ENCODE assay signal across 9 cellular contexts in the genomic region with DNA sequence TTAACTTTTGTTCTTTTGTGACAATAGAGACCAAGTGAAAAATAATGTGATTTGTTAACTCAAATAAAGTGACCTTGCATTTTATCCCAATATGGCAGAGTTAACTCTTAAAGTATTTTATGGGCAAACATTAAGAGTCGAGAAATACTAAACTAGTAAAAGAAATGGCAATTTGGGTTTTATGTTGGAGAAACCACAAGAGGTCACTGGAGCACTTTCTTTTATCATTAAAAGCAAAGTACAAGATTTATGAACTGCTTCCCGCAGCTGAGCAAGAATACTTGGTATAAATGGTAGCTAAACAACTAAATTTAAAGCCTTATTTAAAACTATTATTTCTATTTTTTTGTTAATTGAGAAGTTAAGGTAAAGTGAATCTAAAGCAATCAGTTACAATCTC. TPM values are rescaled to one million over a fixed set of nuclear protein-coding genes. Genes with fewer than 3 reads are reported as not detected.
DNase-seq lines count a peak whose midpoint lies in the region; ATAC-seq and TF ChIP-seq lines count a peak whose summit lies in the region.
"Had no signal": no experiment of that assay in that cellular context is flagged by ENCODE, and none has a peak within 500 bp of the region (broad histone marks: within the 10 kb centered on the region; RNA-seq: fewer than 3 reads in every experiment).

No MANE protein-coding gene starts in this region.

- no peak overlapping the region for H3K27ac Mint-ChIP-seq in CD4-positive, alpha-beta T cell

- no peaks in the 10 kb centered on the region for H3K27me3 ChIP-seq in CD4-positive, alpha-beta T cell (ENCODE audit: control insufficient read depth, insufficient read depth, low read length)
- no peaks in the 10 kb centered on the region for H3K27me3 ChIP-seq in body of pancreas
- H3K27me3 ChIP-seq in mesendoderm (ENCODE audit: insufficient read depth, low read length, poor library complexity), result no peaks in the 10 kb centered on the region
- H3K27me3 ChIP-seq: SJSA1 had no signal

- no peaks in the 10 kb centered on the region for H3K9me3 ChIP-seq in CD4-positive, alpha-beta T cell (ENCODE audit: control insufficient read depth, low read length)
- H3K9me3 ChIP-seq in body of pancreas, result no peaks in the 10 kb centered on the region
- H3K9me3 ChIP-seq: SJSA1 had no signal

- H3K27me3 Mint-ChIP-seq in CD4-positive, alpha-beta T cell, result no peaks in the 10 kb centered on the region

- no peak overlapping the region for H2BK120ac ChIP-seq in mesendoderm (ENCODE audit: low read depth, low read length)

- no peak overlapping the region for H4K8ac ChIP-seq in mesendoderm (ENCODE audit: low read depth, low read length)

- no peak for ATAC-seq in CD4-positive, alpha-beta T cell (ENCODE audit: poor library complexity)
- no peak for ATAC-seq in body of pancreas
- no peak for ATAC-seq in HG03159 (IDR thresholded peaks at IDR 0.05; ENCODE audit: unreplicated experiment)
- no peak for ATAC-seq in GM18861 (IDR thresholded peaks at IDR 0.05; ENCODE audit: unreplicated experiment)

- H3K4ac ChIP-seq in mesendoderm (ENCODE audit: low read depth, low read length), result no peak overlapping the region

- intact Hi-C loops in CD4-positive, alpha-beta T cell (cut with DNase I, micrococcal nuclease), result no loop called here
- intact Hi-C loops in body of pancreas (cut with DNase I), result no loop called here

- H2BK5ac ChIP-seq in mesendoderm (ENCODE audit: low read length), result no peak overlapping the region

- H3K56ac ChIP-seq in mesendoderm (ENCODE audit: low read length), result no peak overlapping the region

- POLR2A ChIA-PET in CD4-positive, alpha-beta T cell (lab: Charles Lee), result interaction anchor here (1.2 kb wide), 1 partner anchor 142 kb away, joined by 4 read pairs; no protein-coding TSS in a partner anchor

- H4K5ac ChIP-seq in mesendoderm (ENCODE audit: low read length), result no peak overlapping the region

- H3K9me3 Mint-ChIP-seq in CD4-positive, alpha-beta T cell, result no peaks in the 10 kb centered on the region

- H3K4me3 ChIP-seq in body of pancreas (no peak overlapping the region), mesendoderm (ENCODE audit: low read length) (no peak overlapping the region)
- H3K4me3 ChIP-seq: SJSA1 had no signal

- H3K4me1 Mint-ChIP-seq in CD4-positive, alpha-beta T cell (ENCODE audit: low read depth), result no peaks in the 10 kb centered on the region

- no peak overlapping the region for H3K27ac ChIP-seq in CD4-positive, alpha-beta T cell (ENCODE audit: low read depth, low read length)
- H3K27ac ChIP-seq in body of pancreas (no peak overlapping the region), mesendoderm (ENCODE audit: low read depth, low read length) (no peak overlapping the region)
- H3K27ac ChIP-seq: SJSA1 had no signal

- H2AK5ac ChIP-seq in mesendoderm (ENCODE audit: low read length), result no peak overlapping the region

- H3K79me2 ChIP-seq in mesendoderm (ENCODE audit: control insufficient read depth, insufficient read depth, low read length), result no peaks in the 10 kb centered on the region

- no peak overlapping the region for H3K4me2 ChIP-seq in mesendoderm (ENCODE audit: low read length)

- WGBS in body of pancreas, 2 donors, result 18 to 21% methylated on average over 2 of the region's 2 CpGs
- no CpG with 5 or more reads among the region's 2 CpGs for WGBS in mesendoderm (ENCODE audit: extremely low coverage, insufficient coverage, low lambda C conversion rate)

- peak; percentile 32 for TF ChIP-seq CTCF in CD4-positive, alpha-beta T cell (IDR thresholded peaks at IDR 0.05)
- TF ChIP-seq CTCF in body of pancreas (IDR thresholded peaks at IDR 0.05), result peak in 5 of 7 experiments; percentile 39 to 55 (median 52)

- H3K23ac ChIP-seq in mesendoderm (ENCODE audit: low read length), result no peak overlapping the region

- H3K9ac ChIP-seq in mesendoderm (ENCODE audit: low read length), result no peak overlapping the region

- no peaks in the 10 kb centered on the region for H3K79me1 ChIP-seq in mesendoderm (ENCODE audit: low read length)

- H3K18ac ChIP-seq in mesendoderm (ENCODE audit: low read length), result no peak overlapping the region

- H3K36me3 ChIP-seq in body of pancreas (replicated peaks in 1 of 2; ENCODE audit: insufficient read depth in 1 of 2, low read depth in 2 of 2), result no peaks in the 10 kb centered on the region
- no peaks in the 10 kb centered on the region for H3K36me3 ChIP-seq in mesendoderm (ENCODE audit: control insufficient read depth, insufficient read depth, low read length)
- H3K36me3 ChIP-seq: SJSA1 had no signal

- H3K4me1 ChIP-seq in body of pancreas (no peaks in the 10 kb centered on the region), mesendoderm (ENCODE audit: control insufficient read depth, low read depth, low read length) (no peaks in the 10 kb centered on the region)
- H3K4me1 ChIP-seq: SJSA1 had no signal

- no peak overlapping the region for H3K4me3 Mint-ChIP-seq in CD4-positive, alpha-beta T cell

- TF ChIP-seq POLR2A in body of pancreas (IDR thresholded peaks at IDR 0.05), result no peak

- H2BK15ac ChIP-seq in mesendoderm (replicated peaks; ENCODE audit: low read depth), result no peak overlapping the region

- H3K36me3 Mint-ChIP-seq in CD4-positive, alpha-beta T cell (ENCODE audit: low read depth), result no peaks in the 10 kb centered on the region

- DNase-seq in CD4-positive, alpha-beta T cell, result no peak
- DNase-seq in LHCN-M2 (ENCODE audit: low read depth), result peak; percentile 29
- DNase-seq in body of pancreas, result no peak
- DNase-seq in mesendoderm, result peak; percentile 41
- DNase-seq in activated CD4-positive, alpha-beta T cell treated with anti-CD3 and anti-CD28 coated beads for 1 hour, result no peak
- DNase-seq in activated CD4-positive, CD25-positive, alpha-beta regulatory T cell (lab: John Stamatoyannopoulos, UW), result no peak

- CTCF ChIA-PET in CD4-positive, alpha-beta T cell (lab: Charles Lee), result interaction anchor here (0.6 to 1.9 kb wide), 2 partner anchors 128 to 143 kb away, joined by 3 to 15 read pairs; no protein-coding TSS in a partner anchor

RNA-seq across cellular contexts. Expression of a gene that starts 33.5 kb away (rescaled TPM):
- 10 to 100 TPM; 25.5 TPM for total RNA-seq in CD4-positive, alpha-beta T cell
- total RNA-seq in LHCN-M2 (2014; rRNA removed) (8.6 and 12.1 TPM in 2 replicates), body of pancreas (10 to 100 TPM in 1 of 2 donors, 1 to 10 TPM in 1; 9.9 to 33.9 TPM)
- polyA plus RNA-seq in LHCN-M2 (2012), result 4.9 TPM
- 4.9 TPM for polyA plus RNA-seq in mesendoderm (2013, experiment 1 of 2)
- 5.0 TPM for polyA plus RNA-seq in mesendoderm (2013, experiment 2 of 2)

Comparison
In these comparisons a context has a peak if more than half of its experiments do, and no peak if none do; other contexts are left out.
1. DNase-seq: peak in LHCN-M2 (single experiment) and mesendoderm (single experiment); none in CD4-positive, alpha-beta T cell (0 of 10), body of pancreas (0 of 4), activated CD4-positive, alpha-beta T cell treated with anti-CD3 and anti-CD28 coated beads for 1 hour (single experiment) and activated CD4-positive, CD25-positive, alpha-beta regulatory T cell (0 of 4).